Comparison of ENCODE assay signal across 7 cellular contexts in genomic region chr12:58008658-58009057, GRCh38.
"Had no signal": no experiment of that assay in that cellular context is flagged by ENCODE, and none has a peak within 500 bp of the region (broad histone marks: within the 10 kb centered on the region; RNA-seq: fewer than 3 reads in every experiment).

No MANE protein-coding gene starts in this region.

- H3K27ac ChIP-seq: GM23248, HL-60 had no signal

- H3K9me3 ChIP-seq: HAP-1 had no signal

- H3K9ac ChIP-seq: GM23248 had no signal

- DNase-seq: GOT3, H7, HFFc6 had no signal

- FAIRE-seq: HepG2 had no signal

- H2AFZ ChIP-seq: GM23248 had no signal

- H3K36me3 ChIP-seq: HAP-1 had no signal

- H3K4me3 ChIP-seq: GM23248, HAP-1 had no signal

- H3K4me1 ChIP-seq: HAP-1 had no signal
